Comparison of ENCODE assay signal across 1 cellular context in the genomic region with DNA sequence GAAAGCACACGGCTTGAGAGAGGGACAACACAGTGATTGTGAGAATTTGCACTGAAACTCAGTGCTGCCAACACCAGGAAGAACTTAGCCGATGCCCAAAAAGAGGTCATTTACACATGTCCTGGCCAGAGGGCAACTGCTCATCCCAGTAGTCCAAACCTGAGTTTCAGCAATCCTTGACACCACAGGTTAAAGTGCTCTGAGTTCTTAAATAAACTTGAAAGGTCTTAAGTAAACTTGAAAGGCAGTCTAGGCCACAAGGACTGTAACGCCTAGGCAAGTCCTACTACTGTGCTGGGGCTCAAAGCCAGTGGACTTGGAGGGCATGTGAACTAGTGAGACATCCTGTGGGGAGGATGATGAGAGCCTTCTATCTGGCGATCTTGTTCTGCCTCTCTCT.
TF ChIP-seq lines count a peak whose summit lies in the region.

No MANE protein-coding gene starts in this region.

TF ChIP-seq in WTC11, 78 proteins besides CTCF, POLR2A, EP300 and RAD21 (continued from another document):
- TF ChIP-seq, protein P1, sequence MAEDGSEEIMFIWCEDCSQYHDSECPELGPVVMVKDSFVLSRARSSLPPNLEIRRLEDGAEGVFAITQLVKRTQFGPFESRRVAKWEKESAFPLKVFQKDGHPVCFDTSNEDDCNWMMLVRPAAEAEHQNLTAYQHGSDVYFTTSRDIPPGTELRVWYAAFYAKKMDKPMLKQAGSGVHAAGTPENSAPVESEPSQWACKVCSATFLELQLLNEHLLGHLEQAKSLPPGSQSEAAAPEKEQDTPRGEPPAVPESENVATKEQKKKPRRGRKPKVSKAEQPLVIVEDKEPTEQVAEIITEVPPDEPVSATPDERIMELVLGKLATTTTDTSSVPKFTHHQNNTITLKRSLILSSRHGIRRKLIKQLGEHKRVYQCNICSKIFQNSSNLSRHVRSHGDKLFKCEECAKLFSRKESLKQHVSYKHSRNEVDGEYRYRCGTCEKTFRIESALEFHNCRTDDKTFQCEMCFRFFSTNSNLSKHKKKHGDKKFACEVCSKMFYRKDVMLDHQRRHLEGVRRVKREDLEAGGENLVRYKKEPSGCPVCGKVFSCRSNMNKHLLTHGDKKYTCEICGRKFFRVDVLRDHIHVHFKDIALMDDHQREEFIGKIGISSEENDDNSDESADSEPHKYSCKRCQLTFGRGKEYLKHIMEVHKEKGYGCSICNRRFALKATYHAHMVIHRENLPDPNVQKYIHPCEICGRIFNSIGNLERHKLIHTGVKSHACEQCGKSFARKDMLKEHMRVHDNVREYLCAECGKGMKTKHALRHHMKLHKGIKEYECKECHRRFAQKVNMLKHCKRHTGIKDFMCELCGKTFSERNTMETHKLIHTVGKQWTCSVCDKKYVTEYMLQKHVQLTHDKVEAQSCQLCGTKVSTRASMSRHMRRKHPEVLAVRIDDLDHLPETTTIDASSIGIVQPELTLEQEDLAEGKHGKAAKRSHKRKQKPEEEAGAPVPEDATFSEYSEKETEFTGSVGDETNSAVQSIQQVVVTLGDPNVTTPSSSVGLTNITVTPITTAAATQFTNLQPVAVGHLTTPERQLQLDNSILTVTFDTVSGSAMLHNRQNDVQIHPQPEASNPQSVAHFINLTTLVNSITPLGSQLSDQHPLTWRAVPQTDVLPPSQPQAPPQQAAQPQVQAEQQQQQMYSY (CRISPR knock-in tag; IDR thresholded peaks at IDR 0.05): no peak
- TF ChIP-seq FOXP1 (CRISPR knock-in tag; IDR thresholded peaks at IDR 0.05; ENCODE audit: borderline replicate concordance): no peak
- TF ChIP-seq, protein P2, sequence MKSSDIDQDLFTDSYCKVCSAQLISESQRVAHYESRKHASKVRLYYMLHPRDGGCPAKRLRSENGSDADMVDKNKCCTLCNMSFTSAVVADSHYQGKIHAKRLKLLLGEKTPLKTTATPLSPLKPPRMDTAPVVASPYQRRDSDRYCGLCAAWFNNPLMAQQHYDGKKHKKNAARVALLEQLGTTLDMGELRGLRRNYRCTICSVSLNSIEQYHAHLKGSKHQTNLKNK (CRISPR knock-in tag; IDR thresholded peaks at IDR 0.05): no peak
- no peak for TF ChIP-seq FOXJ3 (CRISPR knock-in tag; IDR thresholded peaks at IDR 0.05; ENCODE audit: borderline replicate concordance)
- TF ChIP-seq MXD4 (CRISPR knock-in tag; IDR thresholded peaks at IDR 0.05; ENCODE audit: borderline replicate concordance): no peak
- TF ChIP-seq JUN (CRISPR knock-in tag; IDR thresholded peaks at IDR 0.05): no peak
- TF ChIP-seq FOXK1 (CRISPR knock-in tag; IDR thresholded peaks at IDR 0.05): no peak
- no peak for TF ChIP-seq ZNF416 (CRISPR knock-in tag; IDR thresholded peaks at IDR 0.05)
- no peak for TF ChIP-seq AFF4 (CRISPR knock-in tag; IDR thresholded peaks at IDR 0.05; ENCODE audit: borderline replicate concordance)
- TF ChIP-seq ATF1 (CRISPR knock-in tag; IDR thresholded peaks at IDR 0.05): no peak
